ENCODE assay signal across 14 cellular contexts in the genomic region with DNA sequence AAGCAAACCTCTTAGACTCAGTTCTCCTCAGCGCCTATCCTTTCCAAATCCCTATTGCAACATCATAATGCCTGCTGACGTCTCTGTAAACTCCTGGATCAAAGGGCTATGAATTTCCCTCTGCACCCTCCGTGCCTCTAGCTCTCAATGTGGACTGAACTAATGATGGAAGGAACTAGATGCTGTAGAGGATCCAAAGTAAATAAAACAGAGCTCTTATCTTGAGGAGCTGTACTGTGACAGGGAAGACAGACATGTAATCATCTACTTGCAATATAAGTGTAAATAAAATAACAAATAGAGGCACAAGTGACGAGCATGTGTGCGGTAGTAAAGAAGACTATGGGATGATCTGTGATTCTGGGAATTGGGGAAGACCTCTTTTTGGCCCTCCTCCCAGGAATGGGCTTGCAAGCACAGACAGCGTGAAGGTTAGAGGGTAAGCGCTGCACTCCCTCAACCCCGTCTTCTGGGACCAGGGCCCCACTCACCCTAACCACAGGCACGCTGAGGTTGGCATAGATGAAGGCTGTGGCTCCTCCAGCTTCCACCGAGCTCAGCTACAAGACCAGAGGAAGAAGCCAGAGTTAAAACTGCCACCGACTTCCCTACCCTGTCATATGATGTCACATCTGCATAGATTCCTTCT. TPM values are rescaled to one million over a fixed set of nuclear protein-coding genes. Genes with fewer than 3 reads are reported as not detected.
A peak's percentile ranks its signal among the peaks of the same experiment; 100 is the strongest.
DNase-seq lines count a peak whose midpoint lies in the region; ATAC-seq and TF ChIP-seq lines count a peak whose summit lies in the region.
"Had no signal": no experiment of that assay in that cellular context is flagged by ENCODE, and none has a peak within 500 bp of the region (broad histone marks: within the 10 kb centered on the region; RNA-seq: fewer than 3 reads in every experiment).

No MANE protein-coding gene starts in this region.

- POLR2A ChIA-PET in HEK293 (lab: Yijun Ruan, JAX): no interaction called here

- no peak overlapping the region for H3K27ac Mint-ChIP-seq in activated T-cell treated with anti-CD3 and anti-CD28 coated beads, Interleukin-2, amount 50 U/mL, for 72 hours
- H3K27ac Mint-ChIP-seq: stimulated activated naive B cell treated with anti-CD40 and anti-IgM and Interleukin-4, amounts not matched to agents 10 μg/mL and 1 μg/mL and 100 μg/mL, for 72 hours had no signal

- no peak overlapping the region for H3K27ac ChIP-seq in BLaER1
- H3K27ac ChIP-seq in HEK293 (ENCODE audit: extremely low read depth, low read depth, low read length): no peak overlapping the region
- no peak overlapping the region for H3K27ac ChIP-seq in dorsolateral prefrontal cortex
- H3K27ac ChIP-seq: neutrophil had no signal

- peak; percentile 65 to 66 for ATAC-seq in activated T-cell treated with anti-CD3 and anti-CD28 coated beads, Interleukin-2, amount 50 U/mL, for 72 hours (replicated peaks in 1 of 2)
- peak; percentile 56 for ATAC-seq in left colon
- ATAC-seq: Panc1; stimulated activated naive B cell treated with anti-CD40 and anti-IgM and Interleukin-4, amounts not matched to agents 10 μg/mL and 1 μg/mL and 100 μg/mL, for 72 hours had no signal

- H3K27me3 ChIP-seq in BLaER1: no peaks in the 10 kb centered on the region
- H3K27me3 ChIP-seq in dorsolateral prefrontal cortex: peaks cover 0 to 7% (median 0%) of the 10 kb centered on the region in 45 donors
- H3K27me3 ChIP-seq: neutrophil had no signal

- no peaks in the 10 kb centered on the region for H3K36me3 Mint-ChIP-seq in activated T-cell treated with anti-CD3 and anti-CD28 coated beads, Interleukin-2, amount 50 U/mL, for 72 hours (ENCODE audit: insufficient read depth in 2 of 2)
- H3K36me3 Mint-ChIP-seq: stimulated activated naive B cell treated with anti-CD40 and anti-IgM and Interleukin-4, amounts not matched to agents 10 μg/mL and 1 μg/mL and 100 μg/mL, for 72 hours had no signal

- H3K4me3 ChIP-seq in BLaER1 (no peak overlapping the region), HEK293 (ENCODE audit: low read depth, low read length) (no peak overlapping the region), dorsolateral prefrontal cortex (no peak overlapping the region)

- H3K4me1 ChIP-seq in BLaER1 (peaks cover 10% of the 10 kb centered on the region), HEK293 (ENCODE audit: control insufficient read depth, insufficient read depth, low read length) (0 out of 2 replicates have a peak, but pooled peaks cover 3% of the 10 kb centered on the region)

- H3K4me1 Mint-ChIP-seq in activated T-cell treated with anti-CD3 and anti-CD28 coated beads, Interleukin-2, amount 50 U/mL, for 72 hours (ENCODE audit: low read depth): peaks cover 24% of the 10 kb centered on the region
- H3K4me1 Mint-ChIP-seq: stimulated activated naive B cell treated with anti-CD40 and anti-IgM and Interleukin-4, amounts not matched to agents 10 μg/mL and 1 μg/mL and 100 μg/mL, for 72 hours had no signal

- TF ChIP-seq CTCF in HEK293 (tag by site-specific recombination; IDR thresholded peaks at IDR 0.05) (no peak), dorsolateral prefrontal cortex (IDR thresholded peaks at IDR 0.05 in 54 of 56, conservative IDR thresholded peaks at IDR 0.05 in 2 of 56; ENCODE audit: low read depth in 1 of 56, partially characterized antibody in 56 of 56) (no peak)

- DNase-seq in activated T-cell treated with anti-CD3 and anti-CD28 coated beads, Interleukin-2, amount 50 U/mL, for 72 hours: peak; percentile 15 to 29
- no peak for DNase-seq in left colon
- no peak for DNase-seq in NCI-H1105 treated with DMSO at 0.1 percent for 48 hours (lab: John Stamatoyannopoulos, UW)
- no peak for DNase-seq in COLO829 (ENCODE audit: low spot score)
- DNase-seq in mucosa of gallbladder (ENCODE audit: low spot score): no peak
- no peak for DNase-seq in dorsolateral prefrontal cortex
- DNase-seq: central memory CD4-positive, alpha-beta T cell; NCI-H2171 treated with DMSO at 0.1 percent for 48 hours; stimulated activated naive B cell treated with anti-CD40 and anti-IgM and Interleukin-4, amounts not matched to agents 10 μg/mL and 1 μg/mL and 100 μg/mL, for 72 hours had no signal

- intact Hi-C loops in left colon (cut with DNase I, micrococcal nuclease): no loop called here
- intact Hi-C loops in dorsolateral prefrontal cortex (cut with DNase I): no loop called here

- H3K36me3 ChIP-seq in BLaER1 (no peaks in the 10 kb centered on the region), HEK293 (ENCODE audit: control insufficient read depth in 2 of 2, insufficient read depth in 1 of 2, low read length in 2 of 2) (no peaks in the 10 kb centered on the region)
- H3K36me3 ChIP-seq: neutrophil had no signal

- H3K9me3 Mint-ChIP-seq in activated T-cell treated with anti-CD3 and anti-CD28 coated beads, Interleukin-2, amount 50 U/mL, for 72 hours: no peaks in the 10 kb centered on the region
- H3K9me3 Mint-ChIP-seq: stimulated activated naive B cell treated with anti-CD40 and anti-IgM and Interleukin-4, amounts not matched to agents 10 μg/mL and 1 μg/mL and 100 μg/mL, for 72 hours had no signal

- no peak overlapping the region for H3K4me3 Mint-ChIP-seq in activated T-cell treated with anti-CD3 and anti-CD28 coated beads, Interleukin-2, amount 50 U/mL, for 72 hours
- H3K4me3 Mint-ChIP-seq: stimulated activated naive B cell treated with anti-CD40 and anti-IgM and Interleukin-4, amounts not matched to agents 10 μg/mL and 1 μg/mL and 100 μg/mL, for 72 hours had no signal

- H3K27me3 Mint-ChIP-seq in activated T-cell treated with anti-CD3 and anti-CD28 coated beads, Interleukin-2, amount 50 U/mL, for 72 hours (ENCODE audit: low read depth): peaks cover 12% of the 10 kb centered on the region

- H3K9ac ChIP-seq in BLaER1: no peak overlapping the region

- no peaks in the 10 kb centered on the region for H3K9me3 ChIP-seq in BLaER1
- H3K9me3 ChIP-seq in HEK293 (ENCODE audit: control insufficient read depth, insufficient read depth, low read depth, low read length): no peaks in the 10 kb centered on the region
- H3K9me3 ChIP-seq: neutrophil had no signal

- no peaks in the 10 kb centered on the region for H4K20me1 ChIP-seq in BLaER1

- peak overlapping the region; percentile 41 for H3K4me2 ChIP-seq in BLaER1

- CTCF ChIA-PET in HEK293 (lab: Yijun Ruan, JAX): interaction anchor here (0.6 to 2.2 kb wide), 6 partner anchors 9 to 304 kb away, joined by 3 to 10 read pairs (median 4); no protein-coding TSS in a partner anchor

TF ChIP-seq in HEK293, 187 proteins besides CTCF, POLR2A, EP300 and RAD21:
- TF ChIP-seq ZBTB20 (tag by site-specific recombination; IDR thresholded peaks at IDR 0.05) (peak; percentile 35; the same call in 1 of the 2 replicates), ZNF521 (tag by site-specific recombination; IDR thresholded peaks at IDR 0.05) (no peak), ZEB2 (tag by site-specific recombination; IDR thresholded peaks at IDR 0.05) (no peak)
- TF ChIP-seq, protein P1, sequence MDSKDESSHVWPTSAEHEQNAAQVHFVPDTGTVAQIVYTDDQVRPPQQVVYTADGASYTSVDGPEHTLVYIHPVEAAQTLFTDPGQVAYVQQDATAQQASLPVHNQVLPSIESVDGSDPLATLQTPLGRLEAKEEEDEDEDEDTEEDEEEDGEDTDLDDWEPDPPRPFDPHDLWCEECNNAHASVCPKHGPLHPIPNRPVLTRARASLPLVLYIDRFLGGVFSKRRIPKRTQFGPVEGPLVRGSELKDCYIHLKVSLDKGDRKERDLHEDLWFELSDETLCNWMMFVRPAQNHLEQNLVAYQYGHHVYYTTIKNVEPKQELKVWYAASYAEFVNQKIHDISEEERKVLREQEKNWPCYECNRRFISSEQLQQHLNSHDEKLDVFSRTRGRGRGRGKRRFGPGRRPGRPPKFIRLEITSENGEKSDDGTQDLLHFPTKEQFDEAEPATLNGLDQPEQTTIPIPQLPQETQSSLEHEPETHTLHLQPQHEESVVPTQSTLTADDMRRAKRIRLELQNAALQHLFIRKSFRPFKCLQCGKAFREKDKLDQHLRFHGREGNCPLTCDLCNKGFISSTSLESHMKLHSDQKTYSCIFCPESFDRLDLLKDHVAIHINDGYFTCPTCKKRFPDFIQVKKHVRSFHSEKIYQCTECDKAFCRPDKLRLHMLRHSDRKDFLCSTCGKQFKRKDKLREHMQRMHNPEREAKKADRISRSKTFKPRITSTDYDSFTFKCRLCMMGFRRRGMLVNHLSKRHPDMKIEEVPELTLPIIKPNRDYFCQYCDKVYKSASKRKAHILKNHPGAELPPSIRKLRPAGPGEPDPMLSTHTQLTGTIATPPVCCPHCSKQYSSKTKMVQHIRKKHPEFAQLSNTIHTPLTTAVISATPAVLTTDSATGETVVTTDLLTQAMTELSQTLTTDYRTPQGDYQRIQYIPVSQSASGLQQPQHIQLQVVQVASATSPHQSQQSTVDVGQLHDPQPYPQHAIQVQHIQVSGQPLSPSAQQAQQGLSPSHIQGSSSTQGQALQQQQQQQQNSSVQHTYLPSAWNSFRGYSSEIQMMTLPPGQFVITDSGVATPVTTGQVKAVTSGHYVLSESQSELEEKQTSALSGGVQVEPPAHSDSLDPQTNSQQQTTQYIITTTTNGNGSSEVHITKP (tag by site-specific recombination; IDR thresholded peaks at IDR 0.05): peak; percentile 61

RNA-seq across cellular contexts. Expression of gene P4HA3, which starts 42.2 kb away (rescaled TPM):
- total RNA-seq in activated T-cell treated with anti-CD3 and anti-CD28 coated beads, Interleukin-2, amount 50 U/mL, for 72 hours: not detected
- total RNA-seq in left colon (under 1 TPM; 0.25 to 0.27 TPM), mucosa of gallbladder (1.0 TPM), dorsolateral prefrontal cortex (1 to 10 TPM in 7 of 120 experiments, under 1 TPM in 39, not detected in 74; 0.19 to 1.7 (median 0.46) TPM)
- total RNA-seq: H1 had no signal

Comparison
In these comparisons a context has a peak if more than half of its experiments do, and no peak if none do; other contexts are left out.
1. DNase-seq: peak in activated T-cell treated with anti-CD3 and anti-CD28 coated beads, Interleukin-2, amount 50 U/mL, for 72 hours (2 of 2); none in left colon (0 of 2), NCI-H1105 treated with DMSO at 0.1 percent for 48 hours (single experiment), COLO829 (single experiment), mucosa of gallbladder (single experiment) and dorsolateral prefrontal cortex (0 of 10).